In genomic region chr15:74835312-74835823, GRCh38 we compare ENCODE assay signal across 1 cellular context.
TF ChIP-seq lines count a peak whose summit lies in the region.

No MANE protein-coding gene starts in this region.

TF ChIP-seq in HepG2, 621 proteins besides CTCF, POLR2A, EP300 and RAD21 (continues in another document):
- 0 out of 2 replicates have a peak, but pooled peaks have one; percentile 23 for TF ChIP-seq IRF2 (CRISPR knock-in tag; IDR thresholded peaks at IDR 0.05)
- TF ChIP-seq SMC3 (IDR thresholded peaks at IDR 0.05; ENCODE audit: low read length), result peak; percentile 52
- no peak for TF ChIP-seq ATF1 (CRISPR knock-in tag; IDR thresholded peaks at IDR 0.05)
- TF ChIP-seq HMGXB4 (CRISPR knock-in tag; IDR thresholded peaks at IDR 0.05; ENCODE audit: borderline replicate concordance in 1 of 2, low read depth in 1 of 2), result 0 out of 4 replicates have a peak, but pooled peaks have one; percentile 38 to 47
- TF ChIP-seq KIAA2018 (CRISPR knock-in tag; IDR thresholded peaks at IDR 0.05; ENCODE audit: borderline replicate concordance), result no peak
- 0 out of 2 replicates have a peak, but pooled peaks have one; percentile 34 for TF ChIP-seq SMAD3 (CRISPR knock-in tag; IDR thresholded peaks at IDR 0.05)
- TF ChIP-seq ZNF331 (CRISPR knock-in tag; IDR thresholded peaks at IDR 0.05), result peak; percentile 41; the same call in 1 of the 2 replicates
- TF ChIP-seq KLF16 (CRISPR knock-in tag; IDR thresholded peaks at IDR 0.05), result no peak
- peak; percentile 65 for TF ChIP-seq STAG1 (CRISPR knock-in tag; IDR thresholded peaks at IDR 0.05)
- peak; percentile 27; the same call in 1 of the 2 replicates for TF ChIP-seq ZNF580 (CRISPR knock-in tag; IDR thresholded peaks at IDR 0.05; ENCODE audit: borderline replicate concordance, low read depth)
- TF ChIP-seq NR2F6 (IDR thresholded peaks at IDR 0.05), result no peak
- peak; percentile 20; the same call in 1 of the 2 replicates for TF ChIP-seq NR2F6 (CRISPR knock-in tag; IDR thresholded peaks at IDR 0.05)
- TF ChIP-seq XRCC5 (optimal IDR thresholded peaks at IDR 0.05; ENCODE audit: low read length), result peak; percentile 90
- TF ChIP-seq PRDM4 (CRISPR knock-in tag; IDR thresholded peaks at IDR 0.05; ENCODE audit: borderline replicate concordance), result no peak
- no peak for TF ChIP-seq CERS6 (CRISPR knock-in tag; IDR thresholded peaks at IDR 0.05)
- TF ChIP-seq ARNT (IDR thresholded peaks at IDR 0.05), result no peak
- TF ChIP-seq RELA (CRISPR knock-in tag; IDR thresholded peaks at IDR 0.05), result no peak
- TF ChIP-seq ZFP36 (IDR thresholded peaks at IDR 0.05; ENCODE audit: borderline replicate concordance, low read depth, low read length, partially characterized antibody), result no peak
- no peak for TF ChIP-seq NCOA1 (CRISPR knock-in tag; IDR thresholded peaks at IDR 0.05)
- peak; percentile 33; the same call in 1 of the 2 replicates for TF ChIP-seq GATAD2A (CRISPR knock-in tag; IDR thresholded peaks at IDR 0.05)
- TF ChIP-seq BCL6 (CRISPR knock-in tag; IDR thresholded peaks at IDR 0.05), result no peak
- TF ChIP-seq ZNF263 (CRISPR knock-in tag; IDR thresholded peaks at IDR 0.05), result peak; percentile 69
- TF ChIP-seq CHCHD3 (CRISPR knock-in tag; IDR thresholded peaks at IDR 0.05), result no peak
- no peak for TF ChIP-seq ZNF350 (CRISPR knock-in tag; IDR thresholded peaks at IDR 0.05; ENCODE audit: borderline replicate concordance, low read depth)
- 0 out of 2 replicates have a peak, but pooled peaks have one; percentile 42 for TF ChIP-seq MIER2 (CRISPR knock-in tag; IDR thresholded peaks at IDR 0.05)
- no peak for TF ChIP-seq ZNF761 (CRISPR knock-in tag; conservative IDR thresholded peaks at IDR 0.05)
- TF ChIP-seq RFXAP (CRISPR knock-in tag; IDR thresholded peaks at IDR 0.05; ENCODE audit: borderline replicate concordance), result no peak; the same call in 1 of the 2 replicates
- no peak for TF ChIP-seq ZNF777 (CRISPR knock-in tag; IDR thresholded peaks at IDR 0.05)
- TF ChIP-seq CBX5 (CRISPR knock-in tag; IDR thresholded peaks at IDR 0.05; ENCODE audit: borderline replicate concordance), result 0 out of 2 replicates have a peak, but pooled peaks have one; percentile 49
- TF ChIP-seq MZF1 (CRISPR knock-in tag; IDR thresholded peaks at IDR 0.05; ENCODE audit: borderline replicate concordance), result no peak
- TF ChIP-seq ZNF574 (CRISPR knock-in tag; IDR thresholded peaks at IDR 0.05), result peak; percentile 33; the same call in 1 of the 2 replicates
- no peak for TF ChIP-seq SIN3A (IDR thresholded peaks at IDR 0.05; ENCODE audit: borderline replicate concordance, low read depth, low read length)
- 0 out of 4 replicates have a peak, but pooled peaks of 1 of the 2 experiments have one; percentile 12 for TF ChIP-seq REST (IDR thresholded peaks at IDR 0.05; ENCODE audit: borderline replicate concordance in 1 of 2, low read depth in 1 of 2, low read length in 2 of 2)
- TF ChIP-seq ZFP91 (CRISPR knock-in tag; IDR thresholded peaks at IDR 0.05; ENCODE audit: borderline replicate concordance), result peak; percentile 36; the same call in 1 of the 2 replicates
- peak; percentile 25 for TF ChIP-seq TEAD3 (CRISPR knock-in tag; optimal IDR thresholded peaks at IDR 0.05; ENCODE audit: borderline replicate concordance)
